Comparison of ENCODE assay signal across 9 cellular contexts in genomic region chr17:82863941-82864720, GRCh38. TPM values are rescaled to one million over a fixed set of nuclear protein-coding genes. Genes with fewer than 3 reads are reported as not detected.
DNase-seq lines count a peak whose midpoint lies in the region; ATAC-seq and TF ChIP-seq lines count a peak whose summit lies in the region.
"Had no signal": no experiment of that assay in that cellular context is flagged by ENCODE, and none has a peak within 500 bp of the region (broad histone marks: within the 10 kb centered on the region; RNA-seq: fewer than 3 reads in every experiment).

No MANE protein-coding gene starts in this region.

- H3K4me3 ChIP-seq in Peyer's patch = peak overlapping the region in 1 of 4 donors; percentile 20
- H3K4me3 ChIP-seq in left ventricle myocardium inferior = no peak overlapping the region
- H3K4me3 ChIP-seq: thoracic aorta had no signal

- TF ChIP-seq POLR2A in GM18951 (IDR thresholded peaks at IDR 0.05; ENCODE audit: extremely low read depth, insufficient read depth, insufficient read length) = peak; percentile 50
- TF ChIP-seq POLR2A in Peyer's patch (IDR thresholded peaks at IDR 0.05) = no peak

- H3K27ac ChIP-seq in Peyer's patch = peak overlapping the region; percentile 65 to 83 (median 70)
- H3K27ac ChIP-seq in left ventricle myocardium inferior (replicated peaks) = peak overlapping the region; percentile 15
- H3K27ac ChIP-seq: thoracic aorta had no signal

- no peak for TF ChIP-seq CTCF in Peyer's patch (IDR thresholded peaks at IDR 0.05)
- TF ChIP-seq CTCF in left ventricle myocardium inferior (IDR thresholded peaks at IDR 0.05; ENCODE audit: borderline replicate concordance) = no peak

- peaks cover 64% of the 10 kb centered on the region for H3K4me1 Mint-ChIP-seq in activated T-helper 2 cell treated with anti-CD3 and anti-CD28 coated beads, Interferon-gamma antibody, Interleukin-2, Interleukin-4, amounts not matched to agents 10 μg/mL and 5 μg/mL and 100 μg/mL, durations not matched to agents 14 hours and 24 hours and 36 hours (ENCODE audit: low read depth)

- peak overlapping the region; percentile 75 for H3K4me3 Mint-ChIP-seq in activated T-helper 2 cell treated with anti-CD3 and anti-CD28 coated beads, Interferon-gamma antibody, Interleukin-2, Interleukin-4, amounts not matched to agents 10 μg/mL and 5 μg/mL and 100 μg/mL, durations not matched to agents 14 hours and 24 hours and 36 hours (ENCODE audit: low read depth)

- H3K36me3 Mint-ChIP-seq in activated T-helper 2 cell treated with anti-CD3 and anti-CD28 coated beads, Interferon-gamma antibody, Interleukin-2, Interleukin-4, amounts not matched to agents 10 μg/mL and 5 μg/mL and 100 μg/mL, durations not matched to agents 14 hours and 24 hours and 36 hours (ENCODE audit: low read depth) = peaks cover 36% of the 10 kb centered on the region

- no peaks in the 10 kb centered on the region for H3K9me3 Mint-ChIP-seq in activated T-helper 2 cell treated with anti-CD3 and anti-CD28 coated beads, Interferon-gamma antibody, Interleukin-2, Interleukin-4, amounts not matched to agents 10 μg/mL and 5 μg/mL and 100 μg/mL, durations not matched to agents 14 hours and 24 hours and 36 hours

- no peaks in the 10 kb centered on the region for H3K27me3 ChIP-seq in Peyer's patch
- H3K27me3 ChIP-seq in left ventricle myocardium inferior (ENCODE audit: low read depth) = no peaks in the 10 kb centered on the region

- H3K9me3 ChIP-seq in Peyer's patch = no peaks in the 10 kb centered on the region
- no peaks in the 10 kb centered on the region for H3K9me3 ChIP-seq in left ventricle myocardium inferior (replicated peaks)
- H3K9me3 ChIP-seq: thoracic aorta had no signal

- intact Hi-C loops in activated T-helper 2 cell treated with anti-CD3 and anti-CD28 coated beads, Interferon-gamma antibody, Interleukin-2, Interleukin-4, amounts not matched to agents 10 μg/mL and 5 μg/mL and 100 μg/mL, durations not matched to agents 14 hours and 24 hours and 36 hours (cut with micrococcal nuclease) = loop anchor here (1.0 to 10.0 kb wide), 3 partner anchors 13 to 79 kb away; no protein-coding TSS in a partner anchor
- intact Hi-C loops in left ventricle myocardium inferior (cut with micrococcal nuclease) = no loop called here

- DNase-seq in ACHN (peak; percentile 85), Peyer's patch (peak; percentile 47 to 91 (median 77)), left ventricle myocardium inferior (no peak), pons (ENCODE audit: low spot score) (no peak)
- DNase-seq in activated T-helper 2 cell treated with anti-CD3 and anti-CD28 coated beads, Interferon-gamma antibody, Interleukin-2, Interleukin-4, amounts not matched to agents 10 μg/mL and 5 μg/mL and 100 μg/mL, durations not matched to agents 14 hours and 24 hours and 36 hours (ENCODE audit: low spot score) = peak; percentile 89
- DNase-seq in stimulated activated CD4-positive, alpha-beta T cell treated with anti-CD3 and anti-CD28 coated beads, TNF-alpha, amount 100 ng/mL, for 1 hour (ENCODE audit: low read depth in 3 of 3, low spot score in 1 of 3) = peak; percentile 55 to 79 (median 77)

- H3K4me1 ChIP-seq in Peyer's patch (peaks cover 0 to 31% (median 20%) of the 10 kb centered on the region in 4 donors), left ventricle myocardium inferior (peaks cover 59% of the 10 kb centered on the region)

- ATAC-seq in HG03108 (IDR thresholded peaks at IDR 0.05; ENCODE audit: unreplicated experiment) = peak; percentile 66

- H3K27me3 Mint-ChIP-seq in activated T-helper 2 cell treated with anti-CD3 and anti-CD28 coated beads, Interferon-gamma antibody, Interleukin-2, Interleukin-4, amounts not matched to agents 10 μg/mL and 5 μg/mL and 100 μg/mL, durations not matched to agents 14 hours and 24 hours and 36 hours (ENCODE audit: low read depth) = no peaks in the 10 kb centered on the region

- H3K36me3 ChIP-seq in Peyer's patch (no peaks in the 10 kb centered on the region), left ventricle myocardium inferior (no peaks in the 10 kb centered on the region)
- H3K36me3 ChIP-seq: thoracic aorta had no signal

- in situ Hi-C loops in ACHN (cut with HindIII; ENCODE audit: low pct_ligation_motif_present, low pct_unique_long_range_greater_than_20kb, low sequenced_read_pairs) = no loop called here
- in situ Hi-C loops in GM18951 (cut with MboI; ENCODE audit: low sequenced_read_pairs, unreplicated experiment) = no loop called here

- peak overlapping the region; percentile 91 for H3K27ac Mint-ChIP-seq in activated T-helper 2 cell treated with anti-CD3 and anti-CD28 coated beads, Interferon-gamma antibody, Interleukin-2, Interleukin-4, amounts not matched to agents 10 μg/mL and 5 μg/mL and 100 μg/mL, durations not matched to agents 14 hours and 24 hours and 36 hours

RNA-seq across cellular contexts. Expression of gene ZNF750, which starts 24.3 kb away (rescaled TPM):
- total RNA-seq in Peyer's patch (not detected), left ventricle myocardium inferior (not detected)
- total RNA-seq in activated T-helper 2 cell treated with anti-CD3 and anti-CD28 coated beads, Interferon-gamma antibody, Interleukin-2, Interleukin-4, amounts not matched to agents 10 μg/mL and 5 μg/mL and 100 μg/mL, durations not matched to agents 14 hours and 24 hours and 36 hours = not detected in 2 replicates
- total RNA-seq: thoracic aorta had no signal

Comparison
In these comparisons a context has a peak if more than half of its experiments do, and no peak if none do; other contexts are left out.
1. DNase-seq: peak in ACHN (single experiment), Peyer's patch (3 of 3), activated T-helper 2 cell treated with anti-CD3 and anti-CD28 coated beads, Interferon-gamma antibody, Interleukin-2, Interleukin-4, amounts not matched to agents 10 μg/mL and 5 μg/mL and 100 μg/mL, durations not matched to agents 14 hours and 24 hours and 36 hours (single experiment) and stimulated activated CD4-positive, alpha-beta T cell treated with anti-CD3 and anti-CD28 coated beads, TNF-alpha, amount 100 ng/mL, for 1 hour (3 of 3); none in left ventricle myocardium inferior (single experiment) and pons (single experiment).